ENCODE assay signal across 9 cellular contexts in the genomic region with DNA sequence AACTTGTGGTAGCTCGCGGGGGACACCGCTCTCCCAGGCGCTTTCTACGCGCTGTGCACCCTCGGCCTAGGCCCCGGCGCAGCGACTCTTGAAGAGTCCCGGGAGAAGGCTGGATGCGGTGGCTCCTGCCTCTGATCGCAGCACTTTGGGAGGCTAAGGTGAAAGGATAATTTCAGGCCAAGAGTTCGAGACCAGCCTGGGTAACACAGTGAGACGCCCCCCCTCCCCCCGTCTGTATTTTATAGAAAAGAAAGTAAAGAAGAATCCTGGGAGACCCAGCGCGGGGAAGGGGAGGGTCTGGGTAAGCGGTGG. TPM values are rescaled to one million over a fixed set of nuclear protein-coding genes. Genes with fewer than 3 reads are reported as not detected.
A peak's percentile ranks its signal among the peaks of the same experiment; 100 is the strongest.
DNase-seq lines count a peak whose midpoint lies in the region; ATAC-seq, FAIRE-seq and TF ChIP-seq lines count a peak whose summit lies in the region.
"Had no signal": no experiment of that assay in that cellular context is flagged by ENCODE, and none has a peak within 500 bp of the region (broad histone marks: within the 10 kb centered on the region; RNA-seq: fewer than 3 reads in every experiment).

No MANE protein-coding gene starts in this region.

- FAIRE-seq in A549 (lab: Jason Lieb, UNC) = no peak
- FAIRE-seq: endometrium had no signal

- POLR2A ChIA-PET in A549 (lab: Yijun Ruan, JAX) = interaction anchor here (0.7 to 1.5 kb wide), 2 partner anchors 15 to 192 kb away, joined by 3 to 4 read pairs; partner anchors contain the start of gene CPNE2

- H3K27ac ChIP-seq in A549 (peak overlapping the region; percentile 80 to 91), colonic mucosa (no peak overlapping the region), muscle layer of duodenum (ENCODE audit: low read length) (no peak overlapping the region)

- H3K36me3 Mint-ChIP-seq in IgD-negative memory B cell = no peaks in the 10 kb centered on the region

- CTCF ChIA-PET in A549 (lab: Yijun Ruan, JAX) = interaction anchor here (1.0 to 1.5 kb wide), 3 partner anchors 15 to 192 kb away, joined by 3 read pairs; no protein-coding TSS in a partner anchor

- TF ChIP-seq POLR2A in A549 (IDR thresholded peaks at IDR 0.05; ENCODE audit: low read length) = no peak

- H3K36me3 ChIP-seq in colonic mucosa (no peaks in the 10 kb centered on the region), muscle layer of duodenum (ENCODE audit: control insufficient read depth in 1 of 2, insufficient read depth in 2 of 2, low read length in 2 of 2) (no peaks in the 10 kb centered on the region)

- peaks cover 15% of the 10 kb centered on the region for H3K27me3 Mint-ChIP-seq in IgD-negative memory B cell

- H3K4me1 ChIP-seq in A549 (peaks cover 11% of the 10 kb centered on the region), colonic mucosa (peaks cover 5% of the 10 kb centered on the region), muscle layer of duodenum (ENCODE audit: control insufficient read depth in 1 of 2, insufficient read depth in 2 of 2, low read length in 2 of 2) (peaks cover 0 to 16% of the 10 kb centered on the region in 2 donors)

- no peak for TF ChIP-seq EP300 in A549 (IDR thresholded peaks at IDR 0.05)

- DNase-seq in A549 (ENCODE audit: low read depth in 1 of 2, low spot score in 1 of 2) (no peak), colonic mucosa (no peak), NAMALWA (ENCODE audit: low spot score) (no peak), C1 segment of cervical spinal cord (lab: John Stamatoyannopoulos, UW) (no peak), NCI-H1436 treated with DMSO at 0.1 percent for 48 hours (lab: John Stamatoyannopoulos, UW) (no peak)

- peak overlapping the region; percentile 58 for H3K4me3 ChIP-seq in A549
- peak overlapping the region; percentile 57 for H3K4me3 ChIP-seq in colonic mucosa
- H3K4me3 ChIP-seq in muscle layer of duodenum (ENCODE audit: low read depth in 1 of 2, low read length in 2 of 2) = peak overlapping the region; percentile 50 to 70

- intact Hi-C loops in colonic mucosa (cut with DNase I) = no loop called here

- ATAC-seq in A549 = no peak; a peak in 1 of 6 replicates
- ATAC-seq in HG02884 (IDR thresholded peaks at IDR 0.05; ENCODE audit: unreplicated experiment) = no peak

- peak overlapping the region in 1 of 3 donors; percentile 19 for H3K27ac Mint-ChIP-seq in IgD-negative memory B cell

- peak overlapping the region; percentile 92 for H3K4me2 ChIP-seq in A549

- H3K4me1 Mint-ChIP-seq in IgD-negative memory B cell = peaks cover 0 to 3% (median 1%) of the 10 kb centered on the region in 3 donors

- H3K9me3 ChIP-seq in A549 (no peaks in the 10 kb centered on the region), colonic mucosa (no peaks in the 10 kb centered on the region), muscle layer of duodenum (ENCODE audit: control insufficient read depth in 1 of 2, low read length in 2 of 2) (no peaks in the 10 kb centered on the region)

- H3K27me3 ChIP-seq in colonic mucosa (no peaks in the 10 kb centered on the region), muscle layer of duodenum (ENCODE audit: low read depth, low read length) (no peaks in the 10 kb centered on the region)

- 9% methylated on average over 18 of the region's 19 CpGs for WGBS in A549 (ENCODE audit: missing lambda C conversion rate)

- peak overlapping the region; percentile 12 to 52 for H3K9ac ChIP-seq in colonic mucosa (ENCODE audit: low read depth in 2 of 2, low read length in 2 of 2)

- no peak for TF ChIP-seq RAD21 in A549 (conservative IDR thresholded peaks at IDR 0.05 in 1 of 2, IDR thresholded peaks at IDR 0.05 in 1 of 2)

- no peak for TF ChIP-seq CTCF in A549 (IDR thresholded peaks at IDR 0.05)
- no peak for TF ChIP-seq CTCF in colonic mucosa (IDR thresholded peaks at IDR 0.05)

- peak overlapping the region; percentile 29 to 78 (median 64) for H3K4me3 Mint-ChIP-seq in IgD-negative memory B cell

- H3K9me3 Mint-ChIP-seq in IgD-negative memory B cell = no peaks in the 10 kb centered on the region

TF ChIP-seq in A549, 52 proteins besides CTCF, POLR2A, EP300 and RAD21:
- no peak for TF ChIP-seq PBX3 (IDR thresholded peaks at IDR 0.05)
- TF ChIP-seq CHD4 (IDR thresholded peaks at IDR 0.05; ENCODE audit: borderline replicate concordance) = peak; percentile 93; the same call in 1 of the 2 replicates
- TF ChIP-seq, protein P1, sequence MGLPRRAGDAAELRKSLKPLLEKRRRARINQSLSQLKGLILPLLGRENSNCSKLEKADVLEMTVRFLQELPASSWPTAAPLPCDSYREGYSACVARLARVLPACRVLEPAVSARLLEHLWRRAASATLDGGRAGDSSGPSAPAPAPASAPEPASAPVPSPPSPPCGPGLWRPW (IDR thresholded peaks at IDR 0.05) = no peak

RNA-seq across cellular contexts. Expression of gene PLLP, which starts 0.4 kb away (rescaled TPM):
- polyA plus RNA-seq in A549 (2011; rRNA removed) (3.3 and 3.7 TPM in 2 replicates), A549 (2017; fragmentation: RNase III; extraction: RNeasy Plus Mini Kit Qiagen cat#74134 plus additional on column Dnase treatment) (1.5 to 1.9 TPM (median 1.8 TPM) in 3 replicates), IgD-negative memory B cell (1.1 TPM)
- 3.3 and 4.2 TPM in 2 replicates for polyA plus RNA-seq in A549 (2012; cell fraction: cytosol; rRNA removed)
- polyA plus RNA-seq in A549 (2012; cell fraction: nucleus; rRNA removed) = 3.0 and 3.1 TPM in 2 replicates
- 5.1 and 8.3 TPM in 2 replicates for polyA minus RNA-seq in A549 (2011; rRNA and poly(A)+ RNA removed)
- total RNA-seq in colonic mucosa = 10 to 100 TPM; 11.6 to 16.7 TPM

RNA-seq across cellular contexts. Expression of gene ARL2BP, which starts 39.8 kb away (rescaled TPM):
- polyA plus RNA-seq in A549 (2011; rRNA removed) (117 and 126 TPM in 2 replicates), A549 (2017; fragmentation: RNase III; extraction: RNeasy Plus Mini Kit Qiagen cat#74134 plus additional on column Dnase treatment) (64.0 to 68.7 TPM (median 67.0 TPM) in 3 replicates), IgD-negative memory B cell (108 TPM)
- polyA plus RNA-seq in A549 (2012; cell fraction: cytosol; rRNA removed) = 49.9 and 58.2 TPM in 2 replicates
- polyA plus RNA-seq in A549 (2012; cell fraction: nucleus; rRNA removed) = 20.2 and 31.0 TPM in 2 replicates
- polyA minus RNA-seq in A549 (2011; rRNA and poly(A)+ RNA removed) = 48.8 and 54.9 TPM in 2 replicates
- 10 to 100 TPM; 28.6 to 32.7 TPM for total RNA-seq in colonic mucosa

Comparison
In these comparisons a context has a peak if more than half of its experiments do, and no peak if none do; other contexts are left out.
1. H3K27ac ChIP-seq: peak in A549 (2 of 2); none in colonic mucosa (single experiment) and muscle layer of duodenum (single experiment).
2. Peak in every context shown above with its lines, with median percentiles within 50 percentile points of each other: H3K4me3 ChIP-seq.